8 cellular contexts compared by ENCODE assay signal in the genomic region with DNA sequence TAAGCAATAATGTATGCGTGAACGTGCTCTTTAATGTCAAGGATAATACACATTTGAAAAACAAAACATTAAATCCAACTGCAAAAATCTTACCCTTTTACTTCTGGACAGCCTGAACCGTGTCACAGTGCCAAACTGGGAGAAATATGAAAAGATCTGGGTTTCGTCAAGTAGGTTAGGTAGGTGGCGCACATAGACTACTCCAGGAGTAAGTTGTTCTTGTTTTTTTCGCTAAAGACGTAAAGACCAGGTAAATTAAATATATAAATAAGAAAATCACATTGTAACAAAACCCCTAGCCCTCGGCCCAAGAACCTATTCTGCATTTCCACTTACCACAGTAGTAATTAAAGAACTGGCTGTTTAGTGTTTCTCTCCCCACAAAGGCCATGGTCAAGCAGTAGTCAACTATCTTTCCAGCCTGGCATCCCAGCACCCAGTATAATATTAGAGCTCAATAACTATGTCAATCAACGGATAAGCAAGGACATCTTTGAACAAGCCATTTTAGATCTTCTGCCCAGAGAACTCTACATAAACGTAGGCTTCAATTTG. TPM values are rescaled to one million over a fixed set of nuclear protein-coding genes. Genes with fewer than 3 reads are reported as not detected.
A peak's percentile ranks its signal among the peaks of the same experiment; 100 is the strongest.
DNase-seq lines count a peak whose midpoint lies in the region; ATAC-seq lines count a peak whose summit lies in the region.

No MANE protein-coding gene starts in this region.

- peaks cover 62% of the 10 kb centered on the region for H3K36me3 Mint-ChIP-seq in dendritic cell treated with granulocyte-macrophage colony-stimulating factor and Interleukin-4, amounts not matched to agents 40 ng/mL and 50 ng/mL, for 4 days (ENCODE audit: low read depth)
- H3K36me3 Mint-ChIP-seq in natural killer cell treated with Interleukin-12 subunit alpha and Interleukin-12 subunit beta and Interleukin-15 and Interleukin-18, amount 100 ng/mL, for 72 hours = peaks cover 34% of the 10 kb centered on the region

- peak overlapping the region; percentile 98 for H3K4me3 Mint-ChIP-seq in dendritic cell treated with granulocyte-macrophage colony-stimulating factor and Interleukin-4, amounts not matched to agents 40 ng/mL and 50 ng/mL, for 4 days
- H3K4me3 Mint-ChIP-seq in natural killer cell treated with Interleukin-12 subunit alpha and Interleukin-12 subunit beta and Interleukin-15 and Interleukin-18, amount 100 ng/mL, for 72 hours = peak overlapping the region; percentile 100

- intact Hi-C loops in dendritic cell treated with granulocyte-macrophage colony-stimulating factor and Interleukin-4, amounts not matched to agents 40 ng/mL and 50 ng/mL, for 4 days (cut with micrococcal nuclease) = loop anchor here (1.0 kb wide), 1 partner anchor 86 kb away; a partner anchor contains a TSS

- peak; percentile 1 for DNase-seq in NCI-H1092 treated with DMSO at 0.1 percent for 48 hours (lab: John Stamatoyannopoulos, UW)
- no peak for DNase-seq in NCI-H1092 (lab: John Stamatoyannopoulos, UW)
- peak; percentile 12 for DNase-seq in NOMO-1 treated with dmso at 0.1 percent for 144 hours (lab: John Stamatoyannopoulos, UW; ENCODE audit: unreplicated experiment)
- DNase-seq in natural killer cell treated with Interleukin-12 subunit alpha and Interleukin-12 subunit beta and Interleukin-15 and Interleukin-18, amount 100 ng/mL, for 72 hours (ENCODE audit: low spot score) = no peak
- DNase-seq in activated gamma-delta T cell (lab: John Stamatoyannopoulos, UW) = no peak

- no peaks in the 10 kb centered on the region for H3K27me3 Mint-ChIP-seq in dendritic cell treated with granulocyte-macrophage colony-stimulating factor and Interleukin-4, amounts not matched to agents 40 ng/mL and 50 ng/mL, for 4 days
- H3K27me3 Mint-ChIP-seq in natural killer cell treated with Interleukin-12 subunit alpha and Interleukin-12 subunit beta and Interleukin-15 and Interleukin-18, amount 100 ng/mL, for 72 hours = no peaks in the 10 kb centered on the region

- no peaks in the 10 kb centered on the region for H3K9me3 Mint-ChIP-seq in dendritic cell treated with granulocyte-macrophage colony-stimulating factor and Interleukin-4, amounts not matched to agents 40 ng/mL and 50 ng/mL, for 4 days
- H3K9me3 Mint-ChIP-seq in natural killer cell treated with Interleukin-12 subunit alpha and Interleukin-12 subunit beta and Interleukin-15 and Interleukin-18, amount 100 ng/mL, for 72 hours = no peaks in the 10 kb centered on the region

- no peak for ATAC-seq in natural killer cell treated with Interleukin-12 subunit alpha and Interleukin-12 subunit beta and Interleukin-15 and Interleukin-18, amount 100 ng/mL, for 72 hours
- ATAC-seq in HG02678 (IDR thresholded peaks at IDR 0.05; ENCODE audit: unreplicated experiment) = no peak
- no peak for ATAC-seq in GM18870 (IDR thresholded peaks at IDR 0.05; ENCODE audit: unreplicated experiment)

- peaks cover 27% of the 10 kb centered on the region for H3K4me1 Mint-ChIP-seq in dendritic cell treated with granulocyte-macrophage colony-stimulating factor and Interleukin-4, amounts not matched to agents 40 ng/mL and 50 ng/mL, for 4 days (ENCODE audit: low read depth)
- H3K4me1 Mint-ChIP-seq in natural killer cell treated with Interleukin-12 subunit alpha and Interleukin-12 subunit beta and Interleukin-15 and Interleukin-18, amount 100 ng/mL, for 72 hours (ENCODE audit: low read depth in 2 of 2) = peaks cover 39 to 40% of the 10 kb centered on the region in 2 donors

- peak overlapping the region; percentile 94 for H3K27ac Mint-ChIP-seq in dendritic cell treated with granulocyte-macrophage colony-stimulating factor and Interleukin-4, amounts not matched to agents 40 ng/mL and 50 ng/mL, for 4 days
- H3K27ac Mint-ChIP-seq in natural killer cell treated with Interleukin-12 subunit alpha and Interleukin-12 subunit beta and Interleukin-15 and Interleukin-18, amount 100 ng/mL, for 72 hours = peak overlapping the region; percentile 96

RNA-seq across cellular contexts. Expression of a gene that starts 1.1 kb away (rescaled TPM):
- 100 to 1,000 TPM in 1 of 2 donors, 10 to 100 TPM in 1; 90.6 to 105 TPM for total RNA-seq in natural killer cell treated with Interleukin-12 subunit alpha and Interleukin-12 subunit beta and Interleukin-15 and Interleukin-18, amount 100 ng/mL, for 72 hours

RNA-seq across cellular contexts. Expression of a gene that starts 19.9 kb away (rescaled TPM):
- total RNA-seq in natural killer cell treated with Interleukin-12 subunit alpha and Interleukin-12 subunit beta and Interleukin-15 and Interleukin-18, amount 100 ng/mL, for 72 hours = 10 to 100 TPM; 59.8 to 69.9 TPM

Comparison
In these comparisons a context has a peak if more than half of its experiments do, and no peak if none do; other contexts are left out.
1. DNase-seq: peak in NCI-H1092 treated with DMSO at 0.1 percent for 48 hours (single experiment) and NOMO-1 treated with dmso at 0.1 percent for 144 hours (single experiment); none in NCI-H1092 (single experiment), natural killer cell treated with Interleukin-12 subunit alpha and Interleukin-12 subunit beta and Interleukin-15 and Interleukin-18, amount 100 ng/mL, for 72 hours (single experiment) and activated gamma-delta T cell (single experiment).